Comparison of ENCODE assay signal across 28 cellular contexts in the genomic region with DNA sequence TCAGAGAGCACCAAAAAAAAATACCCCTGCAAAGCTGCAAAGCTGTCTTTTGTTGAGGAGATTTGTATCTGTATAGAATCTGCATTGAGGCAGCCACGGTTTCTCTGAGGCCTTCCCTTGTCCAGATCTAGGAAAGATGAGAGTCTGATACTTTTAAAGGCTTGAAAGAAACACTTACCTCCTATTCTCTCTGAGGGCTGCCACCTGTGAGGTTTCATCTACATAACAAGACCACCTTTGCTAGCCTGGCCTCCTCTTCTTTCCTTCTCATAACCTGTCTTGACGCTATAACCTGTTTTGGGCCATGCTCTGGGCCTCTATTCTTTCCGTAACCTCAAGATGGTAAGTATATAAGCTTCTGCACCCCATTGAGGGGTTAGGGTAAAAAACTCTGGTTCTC.
"Had no signal": no experiment of that assay in that cellular context is flagged by ENCODE, and none has a peak within 500 bp of the region (broad histone marks: within the 10 kb centered on the region; RNA-seq: fewer than 3 reads in every experiment).

No MANE protein-coding gene starts in this region.

- H3K36me3 Mint-ChIP-seq: activated CD8-positive, alpha-beta memory T cell treated with anti-CD3 and anti-CD28 coated beads, Interleukin-2, amount 10 ng/mL, durations not matched to agents 7 days and 5 days; activated naive CD4-positive, alpha-beta T cell treated with anti-CD3 and anti-CD28 coated beads, Interleukin-2, amount 50 U/mL, for 24 hours; brain had no signal

- H3K4me1 ChIP-seq: ascending aorta, Peyer's patch, SJSA1 had no signal

- H3K9me3 Mint-ChIP-seq: activated B cell treated with CpG ODN at 0.5 μM for 24 hours; activated CD4-positive, alpha-beta T cell treated with anti-CD3 and anti-CD28 coated beads, Interleukin-2, amount 10 ng/mL, durations not matched to agents 24 days and 14 days; activated naive CD4-positive, alpha-beta T cell treated with anti-CD3 and anti-CD28 coated beads, Interleukin-2, amount 50 U/mL, for 24 hours; activated T-cell treated with anti-CD3 and anti-CD28 coated beads, Interleukin-2, amount 50 U/mL, for 24 hours; activated T-helper 1 cell treated with anti-CD3 and anti-CD28 coated beads, Interleukin-12 subunit alpha, Interleukin-12 subunit beta, Interleukin-2, Interleukin-4 antibody, amounts not matched to agents 30 ng/mL and 10 ng/mL and 1 ng/mL, durations not matched to agents 14 hours and 24 hours and 36 hours had no signal

- DNase-seq: activated B cell treated with CpG ODN at 0.5 μM for 24 hours; activated CD4-positive, alpha-beta T cell treated with anti-CD3 and anti-CD28 coated beads for 1 hour; activated CD4-positive, alpha-beta T cell treated with anti-CD3 and anti-CD28 coated beads, Interleukin-2, amount 10 ng/mL, durations not matched to agents 24 days and 14 days; activated CD4-positive, alpha-beta T cell treated with anti-CD3 and anti-CD28 coated beads, Interleukin-2, amount 50 U/mL, for 48 hours; activated CD8-positive, alpha-beta memory T cell treated with anti-CD3 and anti-CD28 coated beads, Interleukin-2, amount 10 ng/mL, durations not matched to agents 7 days and 5 days; activated effector memory CD4-positive, alpha-beta T cell treated with Interleukin-2 at 50 U/mL for 16 hours; activated naive CD4-positive, alpha-beta T cell; activated T-cell treated with anti-CD3 and anti-CD28 coated beads, Interleukin-2, amount 50 U/mL, for 24 hours; KG1; NCI-H1048; NCI-H146; NCI-H187 treated with DMSO at 0.1 percent for 48 hours; NCI-H2081 treated with DMSO at 0.1 percent for 48 hours; NCI-H2171; NCI-H226; NCI-H526; NCI-H82; OCI-M1; Peyer's patch; Right ventricle myocardium superior; T-helper 17 cell; T-helper 9 cell had no signal

- H3K4me1 Mint-ChIP-seq: activated CD4-positive, alpha-beta T cell treated with anti-CD3 and anti-CD28 coated beads, Interleukin-2, amount 10 ng/mL, durations not matched to agents 24 days and 14 days; activated CD8-positive, alpha-beta memory T cell treated with anti-CD3 and anti-CD28 coated beads, Interleukin-2, amount 10 ng/mL, durations not matched to agents 7 days and 5 days; activated naive CD4-positive, alpha-beta T cell treated with anti-CD3 and anti-CD28 coated beads, Interleukin-2, amount 50 U/mL, for 24 hours; T-helper 17 cell had no signal

- H3K27ac Mint-ChIP-seq: activated B cell treated with CpG ODN at 0.5 μM for 24 hours; activated CD4-positive, alpha-beta T cell treated with anti-CD3 and anti-CD28 coated beads, Interleukin-2, amount 10 ng/mL, durations not matched to agents 24 days and 14 days; activated CD8-positive, alpha-beta memory T cell treated with anti-CD3 and anti-CD28 coated beads, Interleukin-2, amount 10 ng/mL, durations not matched to agents 7 days and 5 days; activated naive CD4-positive, alpha-beta T cell treated with anti-CD3 and anti-CD28 coated beads, Interleukin-2, amount 50 U/mL, for 24 hours; activated T-cell treated with anti-CD3 and anti-CD28 coated beads, Interleukin-2, amount 50 U/mL, for 24 hours; activated T-helper 1 cell treated with anti-CD3 and anti-CD28 coated beads, Interleukin-12 subunit alpha, Interleukin-12 subunit beta, Interleukin-2, Interleukin-4 antibody, amounts not matched to agents 30 ng/mL and 10 ng/mL and 1 ng/mL, durations not matched to agents 14 hours and 24 hours and 36 hours; T-helper 17 cell had no signal

- H3K9me3 ChIP-seq: ascending aorta, Peyer's patch, SJSA1 had no signal

- H3K4me3 ChIP-seq: ascending aorta, Peyer's patch, SJSA1 had no signal

- ATAC-seq: activated CD8-positive, alpha-beta memory T cell treated with anti-CD3 and anti-CD28 coated beads, Interleukin-2, amount 10 ng/mL, durations not matched to agents 7 days and 5 days; T-helper 17 cell had no signal

- H3K27me3 Mint-ChIP-seq: activated B cell treated with CpG ODN at 0.5 μM for 24 hours; activated CD4-positive, alpha-beta T cell treated with anti-CD3 and anti-CD28 coated beads, Interleukin-2, amount 10 ng/mL, durations not matched to agents 24 days and 14 days; activated CD8-positive, alpha-beta memory T cell treated with anti-CD3 and anti-CD28 coated beads, Interleukin-2, amount 10 ng/mL, durations not matched to agents 7 days and 5 days; activated naive CD4-positive, alpha-beta T cell treated with anti-CD3 and anti-CD28 coated beads, Interleukin-2, amount 50 U/mL, for 24 hours; T-helper 17 cell had no signal

- H3K36me3 ChIP-seq: ascending aorta, Peyer's patch, SJSA1 had no signal

- H3K27ac ChIP-seq: ascending aorta, Peyer's patch, RWPE1, SJSA1 had no signal

- H3K27me3 ChIP-seq: ascending aorta, Peyer's patch, SJSA1 had no signal

- H3K4me3 Mint-ChIP-seq: activated B cell treated with CpG ODN at 0.5 μM for 24 hours; activated CD4-positive, alpha-beta T cell treated with anti-CD3 and anti-CD28 coated beads, Interleukin-2, amount 10 ng/mL, durations not matched to agents 24 days and 14 days; activated CD8-positive, alpha-beta memory T cell treated with anti-CD3 and anti-CD28 coated beads, Interleukin-2, amount 10 ng/mL, durations not matched to agents 7 days and 5 days; activated naive CD4-positive, alpha-beta T cell treated with anti-CD3 and anti-CD28 coated beads, Interleukin-2, amount 50 U/mL, for 24 hours; activated T-cell treated with anti-CD3 and anti-CD28 coated beads, Interleukin-2, amount 50 U/mL, for 24 hours; activated T-helper 1 cell treated with anti-CD3 and anti-CD28 coated beads, Interleukin-12 subunit alpha, Interleukin-12 subunit beta, Interleukin-2, Interleukin-4 antibody, amounts not matched to agents 30 ng/mL and 10 ng/mL and 1 ng/mL, durations not matched to agents 14 hours and 24 hours and 36 hours; brain; T-helper 17 cell had no signal
